18 cellular contexts compared by ENCODE assay signal in the genomic region with DNA sequence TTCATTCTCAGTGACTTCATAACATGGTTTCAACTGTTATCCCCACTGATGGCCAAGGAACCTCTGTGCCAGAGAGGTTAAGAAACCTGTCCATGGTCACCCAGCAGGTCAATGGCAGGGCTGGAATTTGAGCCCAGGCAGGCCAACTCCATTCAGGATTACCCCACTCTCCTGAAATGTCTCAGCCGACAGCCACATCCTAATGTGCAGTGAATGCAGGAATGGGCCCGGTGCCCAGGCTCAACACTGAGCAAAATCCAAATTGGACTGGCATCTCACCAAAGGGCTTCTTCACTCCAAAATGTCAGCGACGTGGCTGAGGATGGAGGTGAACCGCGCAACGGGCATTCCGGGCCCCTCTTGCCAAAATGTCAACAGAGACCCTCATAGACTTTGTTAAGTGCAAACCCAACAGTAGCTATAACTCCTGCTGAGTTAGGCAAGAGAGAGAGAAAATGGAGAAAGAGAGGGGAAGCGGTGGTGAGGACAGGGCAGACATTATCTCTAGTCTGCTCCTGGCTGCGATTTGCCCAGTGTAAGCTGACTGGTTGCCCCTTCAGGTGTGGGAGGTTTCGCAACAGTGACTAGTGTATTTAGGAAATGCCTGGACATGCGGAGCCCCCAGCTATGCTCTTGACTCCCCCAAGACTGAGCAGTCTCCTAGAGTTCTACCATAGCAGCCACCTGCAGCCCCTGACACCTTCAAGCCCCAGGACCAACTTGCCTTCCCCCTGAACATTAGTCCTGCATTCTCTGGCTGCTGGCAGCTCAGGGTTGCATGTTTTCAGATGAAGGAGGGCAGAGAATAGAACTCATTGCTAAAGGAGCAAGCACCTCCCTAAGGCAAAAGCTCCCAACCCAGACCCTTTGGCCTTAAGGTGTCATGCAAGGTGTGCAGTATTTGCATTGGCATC.
DNase-seq lines count a peak whose midpoint lies in the region; ATAC-seq, FAIRE-seq and TF ChIP-seq lines count a peak whose summit lies in the region.
"Had no signal": no experiment of that assay in that cellular context is flagged by ENCODE, and none has a peak within 500 bp of the region (broad histone marks: within the 10 kb centered on the region; RNA-seq: fewer than 3 reads in every experiment).

No MANE protein-coding gene starts in this region.

- TF ChIP-seq EP300 in esophagus muscularis mucosa (IDR thresholded peaks at IDR 0.05), result no peak

- H3K56ac ChIP-seq in IMR-90 (ENCODE audit: extremely low read depth, insufficient read depth, low read length), result no peak overlapping the region

- peak; percentile 50 for DNase-seq in activated CD4-positive, alpha-beta T cell treated with anti-CD3 and anti-CD28 coated beads, Interleukin-2, amount 10 ng/mL, durations not matched to agents 24 days and 14 days
- no peak for DNase-seq in activated CD4-positive, alpha-beta T cell treated with anti-CD3 and anti-CD28 coated beads for 1 hour
- DNase-seq in IMR-90 (no peak), esophagus muscularis mucosa (ENCODE audit: extremely low spot score) (peak; percentile 85), right lobe of liver (peak; percentile 75 to 90 (median 85)), pancreas (no peak)
- DNase-seq in activated naive CD4-positive, alpha-beta T cell treated with anti-CD3 and anti-CD28 coated beads for 36 hours, result no peak
- DNase-seq: 8988T; DMS153; HCEC 1CT; NCI-H146; NCI-H2081 treated with DMSO at 0.1 percent for 48 hours; NCI-H226; NCI-H69; NK-92 treated with Interleukin-12 subunit alpha and Interleukin-12 subunit beta, amount 100 ng/mL, for 24 hours had no signal

- no peak overlapping the region for H3K18ac ChIP-seq in IMR-90 (ENCODE audit: low read depth, low read length)

- peaks cover 8% of the 10 kb centered on the region for H3K9me3 ChIP-seq in IMR-90 (ENCODE audit: control insufficient read depth, insufficient read depth, low read length)
- no peaks in the 10 kb centered on the region for H3K9me3 ChIP-seq in esophagus muscularis mucosa
- no peaks in the 10 kb centered on the region for H3K9me3 ChIP-seq in right lobe of liver
- H3K9me3 ChIP-seq in pancreas, result no peaks in the 10 kb centered on the region

- no peak overlapping the region for H3K9ac ChIP-seq in IMR-90 (ENCODE audit: low read depth, low read length)

- peaks cover 8% of the 10 kb centered on the region for H3K4me1 Mint-ChIP-seq in activated CD4-positive, alpha-beta T cell treated with anti-CD3 and anti-CD28 coated beads, Interleukin-2, amount 10 ng/mL, durations not matched to agents 24 days and 14 days
- H3K4me1 Mint-ChIP-seq in activated naive CD4-positive, alpha-beta T cell treated with anti-CD3 and anti-CD28 coated beads for 36 hours (ENCODE audit: low read depth), result no peaks in the 10 kb centered on the region

- TF ChIP-seq POLR2A in IMR-90 (IDR thresholded peaks at IDR 0.05; ENCODE audit: low read depth, low read length), result no peak
- no peak for TF ChIP-seq POLR2A in esophagus muscularis mucosa (IDR thresholded peaks at IDR 0.05; ENCODE audit: low read depth)
- no peak for TF ChIP-seq POLR2A in right lobe of liver (IDR thresholded peaks at IDR 0.05)

- H3K36me3 Mint-ChIP-seq in activated CD4-positive, alpha-beta T cell treated with anti-CD3 and anti-CD28 coated beads, Interleukin-2, amount 10 ng/mL, durations not matched to agents 24 days and 14 days (ENCODE audit: low read depth), result no peaks in the 10 kb centered on the region
- H3K36me3 Mint-ChIP-seq in activated naive CD4-positive, alpha-beta T cell treated with anti-CD3 and anti-CD28 coated beads for 36 hours (ENCODE audit: low read depth), result no peaks in the 10 kb centered on the region

- H2BK20ac ChIP-seq in IMR-90 (ENCODE audit: low read depth, low read length), result no peak overlapping the region

- no peak overlapping the region for H3K4me3 ChIP-seq in IMR-90 (ENCODE audit: insufficient read depth, low read depth, low read length)
- no peak overlapping the region for H3K4me3 ChIP-seq in esophagus muscularis mucosa
- no peak overlapping the region for H3K4me3 ChIP-seq in right lobe of liver
- H3K4me3 ChIP-seq in pancreas, result no peak overlapping the region

- 30% methylated on average over 2 of the region's 12 CpGs; no CpG with 5 or more reads in 1 of the 2 experiments for WGBS in IMR-90 (ENCODE audit: extremely low coverage in 2 of 2, insufficient read length in 1 of 2), 2 experiments
- 63% methylated on average over 12 of the region's 12 CpGs for WGBS in esophagus muscularis mucosa
- WGBS in right lobe of liver (ENCODE audit: insufficient coverage, low coverage, low lambda C conversion rate, missing lambda C conversion rate), result 28% methylated on average over 10 of the region's 12 CpGs
- 82 to 91% methylated on average over 12 of the region's 12 CpGs for WGBS in pancreas, 2 donors

- CTCF ChIA-PET in IMR-90 (lab: Yijun Ruan, JAX), result no interaction called here
- CTCF ChIA-PET in activated naive CD4-positive, alpha-beta T cell treated with anti-CD3 and anti-CD28 coated beads for 36 hours (lab: Charles Lee), result no interaction called here

- peaks cover 25% of the 10 kb centered on the region for H3K27me3 ChIP-seq in IMR-90 (ENCODE audit: control insufficient read depth, insufficient read depth, low read length)
- H3K27me3 ChIP-seq in esophagus muscularis mucosa, result no peaks in the 10 kb centered on the region
- no peaks in the 10 kb centered on the region for H3K27me3 ChIP-seq in right lobe of liver
- no peaks in the 10 kb centered on the region for H3K27me3 ChIP-seq in pancreas

- TF ChIP-seq RAD21 in IMR-90 (IDR thresholded peaks at IDR 0.05; ENCODE audit: low read length), result no peak

- H2AFZ ChIP-seq in IMR-90 (replicated peaks; ENCODE audit: low read length, poor library complexity), result no peak overlapping the region

- no peak overlapping the region for H3K14ac ChIP-seq in IMR-90 (replicated peaks; ENCODE audit: low read depth, low read length)

- H2BK15ac ChIP-seq in IMR-90 (ENCODE audit: low read depth, low read length), result no peak overlapping the region

- no peaks in the 10 kb centered on the region for H3K9me1 ChIP-seq in IMR-90 (ENCODE audit: insufficient read depth, low read length)

- H3K27ac ChIP-seq in IMR-90 (ENCODE audit: insufficient read depth, low read length) (no peak overlapping the region), esophagus muscularis mucosa (replicated peaks in 1 of 4) (no peak overlapping the region), right lobe of liver (no peak overlapping the region), pancreas (no peak overlapping the region)
- H3K27ac ChIP-seq: C4-2B had no signal

- H3K23ac ChIP-seq in IMR-90 (ENCODE audit: low read depth, low read length), result no peak overlapping the region

- H3K79me1 ChIP-seq in IMR-90 (ENCODE audit: low read depth in 1 of 2, low read length in 2 of 2), result no peaks in the 10 kb centered on the region

- H2AK5ac ChIP-seq in IMR-90 (ENCODE audit: low read depth, low read length), result no peak overlapping the region

- no TSS peak for BruUV-seq in IMR-90 (replicated peaks; lab: Mats Ljungman, UMichigan)

- H4K8ac ChIP-seq in IMR-90 (ENCODE audit: low read depth in 2 of 2, low read length in 2 of 2), result no peak overlapping the region

- no peak overlapping the region for H3K4ac ChIP-seq in IMR-90 (ENCODE audit: low read depth, low read length)

- no peak for FAIRE-seq in pancreas (lab: Jason Lieb, UNC)
- FAIRE-seq: GM18507 had no signal

- H3K4me1 ChIP-seq in IMR-90 (ENCODE audit: control insufficient read depth, insufficient read depth, low read length) (no peaks in the 10 kb centered on the region), esophagus muscularis mucosa (peaks cover 0 to 10% (median 8%) of the 10 kb centered on the region in 4 donors), right lobe of liver (peaks cover 0 to 15% (median 2%) of the 10 kb centered on the region in 4 donors), pancreas (no peaks in the 10 kb centered on the region)

- peaks cover 2% of the 10 kb centered on the region for H3K27me3 Mint-ChIP-seq in activated CD4-positive, alpha-beta T cell treated with anti-CD3 and anti-CD28 coated beads, Interleukin-2, amount 10 ng/mL, durations not matched to agents 24 days and 14 days
- peaks cover 4% of the 10 kb centered on the region for H3K27me3 Mint-ChIP-seq in activated naive CD4-positive, alpha-beta T cell treated with anti-CD3 and anti-CD28 coated beads for 36 hours (ENCODE audit: low read depth)

- H3K27ac Mint-ChIP-seq in activated CD4-positive, alpha-beta T cell treated with anti-CD3 and anti-CD28 coated beads, Interleukin-2, amount 10 ng/mL, durations not matched to agents 24 days and 14 days, result no peak overlapping the region
- no peak overlapping the region for H3K27ac Mint-ChIP-seq in activated naive CD4-positive, alpha-beta T cell treated with anti-CD3 and anti-CD28 coated beads for 36 hours

- dilution Hi-C loops in IMR-90 (cut with HindIII; ENCODE audit: low sequenced_read_pairs, unreplicated experiment), result no loop called here

- no peak overlapping the region for H4K5ac ChIP-seq in IMR-90 (ENCODE audit: low read depth, low read length)

- H2BK120ac ChIP-seq in IMR-90 (ENCODE audit: low read depth, low read length), result no peak overlapping the region

- no peak overlapping the region for H2BK5ac ChIP-seq in IMR-90 (ENCODE audit: low read depth, low read length, poor library complexity, severe bottlenecking)

- H3K36me3 ChIP-seq in IMR-90 (ENCODE audit: control insufficient read depth, insufficient read depth, low read length), result no peaks in the 10 kb centered on the region
- H3K36me3 ChIP-seq in esophagus muscularis mucosa, result no peaks in the 10 kb centered on the region
- H3K36me3 ChIP-seq in right lobe of liver, result no peaks in the 10 kb centered on the region
- no peaks in the 10 kb centered on the region for H3K36me3 ChIP-seq in pancreas

- TF ChIP-seq CTCF in IMR-90 (conservative IDR thresholded peaks at IDR 0.05; ENCODE audit: low read depth, low read length) (no peak), esophagus muscularis mucosa (IDR thresholded peaks at IDR 0.05) (no peak), right lobe of liver (IDR thresholded peaks at IDR 0.05) (no peak), pancreas (IDR thresholded peaks at IDR 0.05) (no peak)

- in situ Hi-C loops in IMR-90 (cut with MboI; ENCODE audit: low sequenced_read_pairs), result loop anchor here (25.0 kb wide), 1 partner anchor 904 kb away; no protein-coding TSS in a partner anchor

- POLR2A ChIA-PET in IMR-90 (lab: Charles Lee; ENCODE audit: unreplicated experiment), result no interaction called here

- no peaks in the 10 kb centered on the region for H4K20me1 ChIP-seq in IMR-90 (ENCODE audit: insufficient read depth, low read length)

- H3K4me3 Mint-ChIP-seq in activated CD4-positive, alpha-beta T cell treated with anti-CD3 and anti-CD28 coated beads, Interleukin-2, amount 10 ng/mL, durations not matched to agents 24 days and 14 days, result no peak overlapping the region
- no peak overlapping the region for H3K4me3 Mint-ChIP-seq in activated naive CD4-positive, alpha-beta T cell treated with anti-CD3 and anti-CD28 coated beads for 36 hours

- H3K9me3 Mint-ChIP-seq in activated CD4-positive, alpha-beta T cell treated with anti-CD3 and anti-CD28 coated beads, Interleukin-2, amount 10 ng/mL, durations not matched to agents 24 days and 14 days, result no peaks in the 10 kb centered on the region
- no peaks in the 10 kb centered on the region for H3K9me3 Mint-ChIP-seq in activated naive CD4-positive, alpha-beta T cell treated with anti-CD3 and anti-CD28 coated beads for 36 hours

- intact Hi-C loops in activated CD4-positive, alpha-beta T cell treated with anti-CD3 and anti-CD28 coated beads, Interleukin-2, amount 10 ng/mL, durations not matched to agents 24 days and 14 days (cut with micrococcal nuclease), result no loop called here
- intact Hi-C loops in IMR-90 (cut with micrococcal nuclease) (no loop called here), esophagus muscularis mucosa (cut with DNase I) (no loop called here), right lobe of liver (cut with DNase I) (no loop called here), pancreas (cut with DNase I) (no loop called here)
- intact Hi-C loops in activated naive CD4-positive, alpha-beta T cell treated with anti-CD3 and anti-CD28 coated beads for 36 hours (cut with micrococcal nuclease), result no loop called here

- H2AK9ac ChIP-seq in IMR-90 (replicated peaks; ENCODE audit: low read depth, low read length, poor library complexity), result no peak overlapping the region

- no peak overlapping the region for H3K4me2 ChIP-seq in IMR-90 (ENCODE audit: low read depth, low read length)

- no peak overlapping the region for H4K91ac ChIP-seq in IMR-90 (ENCODE audit: insufficient read depth, low read depth, low read length)

- ATAC-seq in IMR-90 (ENCODE audit: low read depth), result no peak
- peak; percentile 91 to 97 (median 96) for ATAC-seq in right lobe of liver
- ATAC-seq in HG03095 (IDR thresholded peaks at IDR 0.05; ENCODE audit: unreplicated experiment), result no peak
- ATAC-seq in pancreas, result no peak

Comparison
In these comparisons a context has a peak if more than half of its experiments do, and no peak if none do; other contexts are left out.
1. DNase-seq: peak in activated CD4-positive, alpha-beta T cell treated with anti-CD3 and anti-CD28 coated beads, Interleukin-2, amount 10 ng/mL, durations not matched to agents 24 days and 14 days (single experiment), esophagus muscularis mucosa (single experiment) and right lobe of liver (3 of 3); none in activated CD4-positive, alpha-beta T cell treated with anti-CD3 and anti-CD28 coated beads for 1 hour (single experiment), IMR-90 (single experiment), activated naive CD4-positive, alpha-beta T cell treated with anti-CD3 and anti-CD28 coated beads for 36 hours (single experiment) and pancreas (0 of 6).
2. ATAC-seq: peak in right lobe of liver (4 of 4); none in IMR-90 (single experiment), HG03095 (single experiment) and pancreas (0 of 4).